10 cellular contexts compared by ENCODE assay signal in genomic region chr12:14841761-14842160, GRCh38. TPM values are rescaled to one million over a fixed set of nuclear protein-coding genes. Genes with fewer than 3 reads are reported as not detected.
A peak's percentile ranks its signal among the peaks of the same experiment; 100 is the strongest.
DNase-seq lines count a peak whose midpoint lies in the region; ATAC-seq, FAIRE-seq and TF ChIP-seq lines count a peak whose summit lies in the region.
"Had no signal": no experiment of that assay in that cellular context is flagged by ENCODE, and none has a peak within 500 bp of the region (broad histone marks: within the 10 kb centered on the region; RNA-seq: fewer than 3 reads in every experiment).

No MANE protein-coding gene starts in this region.

- peak overlapping the region; percentile 6 for H3K4me3 Mint-ChIP-seq in type B pancreatic cell
- H3K4me3 Mint-ChIP-seq: activated CD8-positive, alpha-beta T cell treated with anti-CD3 and anti-CD28 coated beads, Interleukin-2, amount 10 ng/mL, durations not matched to agents 7 days and 5 days; nephron had no signal

- peak; percentile 90 for FAIRE-seq in HepG2 (lab: Jason Lieb, UNC)

- DNase-seq in LHCN-M2 (ENCODE audit: low read depth) (peak; percentile 76), epithelial cell of esophagus (ENCODE audit: low read depth) (peak; percentile 78), HepG2 (ENCODE audit: low spot score) (peak; percentile 85), type B pancreatic cell (ENCODE audit: extremely low spot score, unreplicated experiment) (no peak), anterior cingulate cortex (lab: John Stamatoyannopoulos, UW) (no peak), SHP77 (lab: John Stamatoyannopoulos, UW) (no peak)
- DNase-seq: activated CD8-positive, alpha-beta T cell treated with anti-CD3 and anti-CD28 coated beads, Interleukin-2, amount 10 ng/mL, durations not matched to agents 7 days and 5 days had no signal

- peak; percentile 45 to 47; a peak in 3 of 4 replicates for TF ChIP-seq POLR2A in HepG2 (IDR thresholded peaks at IDR 0.05; ENCODE audit: insufficient read depth in 1 of 2, low read depth in 2 of 2, low read length in 2 of 2)

- H3K79me2 ChIP-seq in HepG2 (ENCODE audit: insufficient read depth, low read length): peaks cover 33% of the 10 kb centered on the region

- TF ChIP-seq CTCF in epithelial cell of esophagus (IDR thresholded peaks at IDR 0.05; ENCODE audit: insufficient read depth, low read depth, low read length, missing control alignments): no peak
- TF ChIP-seq CTCF in HepG2 (CRISPR knock-in tag; IDR thresholded peaks at IDR 0.05): no peak
- TF ChIP-seq CTCF in type B pancreatic cell (conservative IDR thresholded peaks at IDR 0.05): no peak

- WGBS in HepG2 (ENCODE audit: low lambda C conversion rate): 0% methylated on average over 3 of the region's 3 CpGs

- peak overlapping the region; percentile 34 for H2AFZ ChIP-seq in HepG2 (ENCODE audit: low read length)

- H3K9ac ChIP-seq in HepG2 (ENCODE audit: insufficient read depth, low read depth, low read length): peak overlapping the region; percentile 77

- H3K9me3 Mint-ChIP-seq in type B pancreatic cell: peaks cover 10% of the 10 kb centered on the region
- H3K9me3 Mint-ChIP-seq: nephron had no signal

- CTCF ChIA-PET in HepG2 (lab: Yijun Ruan, JAX; ENCODE audit: low intra/inter-chr PET ratio, low total read pairs): interaction anchor here (0.7 kb wide), 1 partner anchor 154 kb away, joined by 3 read pairs; no protein-coding TSS in a partner anchor

- no peaks in the 10 kb centered on the region for H4K20me1 ChIP-seq in HepG2 (ENCODE audit: insufficient read depth, low read length)

- H3K4me1 Mint-ChIP-seq in type B pancreatic cell (ENCODE audit: unreplicated experiment): no peaks in the 10 kb centered on the region

- peak overlapping the region; percentile 86 for H3K27ac ChIP-seq in HepG2 (ENCODE audit: extremely low read length, insufficient read depth, low read length)

- H3K4me3 ChIP-seq in epithelial cell of esophagus (ENCODE audit: low read length): no peak overlapping the region
- peak overlapping the region; percentile 73 to 86 (median 73) for H3K4me3 ChIP-seq in HepG2 (replicated peaks in 1 of 3; ENCODE audit: insufficient read depth in 1 of 3, low read depth in 2 of 3, low read length in 3 of 3)

- H3K4me1 ChIP-seq in HepG2 (ENCODE audit: insufficient read depth, low read length): peaks cover 70% of the 10 kb centered on the region

- POLR2A ChIA-PET in HepG2 (lab: Yijun Ruan, JAX): no interaction called here

- peaks cover 0 to 16% of the 10 kb centered on the region in 2 experiments; a peak in 2 of 5 replicates for H3K36me3 ChIP-seq in HepG2 (replicated peaks in 1 of 2; ENCODE audit: control insufficient read depth in 1 of 2, insufficient read depth in 2 of 2, low read length in 2 of 2)

- H3K27me3 ChIP-seq in HepG2 (ENCODE audit: control insufficient read depth in 1 of 2, insufficient read depth in 2 of 2, low read length in 2 of 2): no peaks in the 10 kb centered on the region; a peak in 1 of 5 replicates

- intact Hi-C loops in HepG2 (cut with micrococcal nuclease; ENCODE audit: unreplicated experiment): loop anchor here (2.0 kb wide), 2 partner anchors 39 to 71 kb away; partner anchors contain the start of genes C12orf60 and WBP11

- no TSS peak for BruUV-seq in HepG2 (replicated peaks; lab: Mats Ljungman, UMichigan)

- in situ Hi-C loops in HepG2 (cut with HindIII; ENCODE audit: extremely low pct_ligation_motif_present, low pct_unique_long_range_greater_than_20kb): loop anchor here (5.0 kb wide), 1 partner anchor 156 kb away; no protein-coding TSS in a partner anchor

- no peaks in the 10 kb centered on the region for H3K9me3 ChIP-seq in HepG2 (ENCODE audit: low read length)

- TF ChIP-seq RAD21 in HepG2 (CRISPR knock-in tag; IDR thresholded peaks at IDR 0.05): no peak

- TF ChIP-seq EP300 in HepG2 (IDR thresholded peaks at IDR 0.05; ENCODE audit: low read depth in 2 of 2, low read length in 2 of 2): no peak
- TF ChIP-seq EP300 in HepG2 (CRISPR knock-in tag; IDR thresholded peaks at IDR 0.05; ENCODE audit: borderline replicate concordance): no peak

- no peak overlapping the region for H3K27ac Mint-ChIP-seq in type B pancreatic cell
- H3K27ac Mint-ChIP-seq: activated CD8-positive, alpha-beta T cell treated with anti-CD3 and anti-CD28 coated beads, Interleukin-2, amount 10 ng/mL, durations not matched to agents 7 days and 5 days; nephron had no signal

- peak overlapping the region; percentile 98 for H3K4me2 ChIP-seq in HepG2 (ENCODE audit: low read depth, low read length)

- H3K36me3 Mint-ChIP-seq in type B pancreatic cell: peaks cover 5% of the 10 kb centered on the region

- peaks cover 4% of the 10 kb centered on the region for H3K27me3 Mint-ChIP-seq in type B pancreatic cell

- ATAC-seq in HepG2: peak; percentile 84
- ATAC-seq in HG02642 (IDR thresholded peaks at IDR 0.05; ENCODE audit: poor library complexity, unreplicated experiment): no peak
- ATAC-seq in HG03457 (IDR thresholded peaks at IDR 0.05; ENCODE audit: unreplicated experiment): no peak
- ATAC-seq: activated CD8-positive, alpha-beta T cell treated with anti-CD3 and anti-CD28 coated beads, Interleukin-2, amount 10 ng/mL, durations not matched to agents 7 days and 5 days had no signal

RNA-seq across cellular contexts. Expression of gene ART4, which starts 1.6 kb away (rescaled TPM):
- total RNA-seq in LHCN-M2 (2014; rRNA removed): not detected in 2 replicates
- polyA plus RNA-seq in LHCN-M2 (2012): not detected
- total RNA-seq in HepG2 (2016; rRNA removed; fragmentation: Illumina TruSeq; extraction: Trizol): 12.0 and 20.3 TPM in 2 replicates
- 2.1 and 3.7 TPM in 2 replicates for total RNA-seq in HepG2 (2016; cell fraction: cytosol; rRNA removed; fragmentation: Illumina TruSeq; extraction: Trizol; ENCODE audit: low read depth)
- total RNA-seq in HepG2 (2016; cell fraction: insoluble cytoplasmic fraction; rRNA removed; fragmentation: Illumina TruSeq; extraction: Trizol): 14.3 and 18.9 TPM in 2 replicates
- 6.7 and 6.9 TPM in 2 replicates for total RNA-seq in HepG2 (2016; cell fraction: membrane; rRNA removed; fragmentation: Illumina TruSeq; extraction: Trizol)
- 20.5 and 23.4 TPM in 2 replicates for total RNA-seq in HepG2 (2016; cell fraction: nucleus; rRNA removed; fragmentation: Illumina TruSeq; extraction: Trizol)
- polyA plus RNA-seq in HepG2 (2011; rRNA removed): 15.9 and 17.6 TPM in 2 replicates
- 14.2 and 16.4 TPM in 2 replicates for polyA plus RNA-seq in HepG2 (2011; cell fraction: cytosol; rRNA removed)
- polyA plus RNA-seq in HepG2 (2011; cell fraction: nucleus; rRNA removed): 8.0 and 8.2 TPM in 2 replicates
- 5.3 and 10.8 TPM in 2 replicates for polyA plus RNA-seq in HepG2 (2012)
- polyA plus RNA-seq in HepG2 (2016; cell fraction: cytosol; fragmentation: Illumina TruSeq; extraction: Trizol; ENCODE audit: low read depth): 0.87 and 1.2 TPM in 2 replicates
- polyA plus RNA-seq in HepG2 (2016; cell fraction: insoluble cytoplasmic fraction; fragmentation: Illumina TruSeq; extraction: Trizol; ENCODE audit: low read depth): 8.3 and 8.9 TPM in 2 replicates
- polyA plus RNA-seq in HepG2 (2016; cell fraction: membrane; fragmentation: Illumina TruSeq; extraction: Trizol; ENCODE audit: low read depth): 2.2 and 2.3 TPM in 2 replicates
- 13.4 and 17.8 TPM in 2 replicates for polyA plus RNA-seq in HepG2 (2016; cell fraction: nucleus; fragmentation: Illumina TruSeq; extraction: Trizol; ENCODE audit: insufficient read depth, low read depth)
- 29.3 TPM in 1 of 2 replicates, not detected in the other for polyA minus RNA-seq in HepG2 (2011; rRNA and poly(A)+ RNA removed; ENCODE audit: low replicate concordance)
- polyA minus RNA-seq in HepG2 (2011; cell fraction: cytosol; rRNA and poly(A)+ RNA removed): 9.1 and 10.9 TPM in 2 replicates
- polyA minus RNA-seq in HepG2 (2011; cell fraction: nucleus; rRNA and poly(A)+ RNA removed): 35.9 and 36.7 TPM in 2 replicates
- total RNA-seq in type B pancreatic cell (ENCODE audit: low replicate concordance): 0.22 and 0.81 TPM in 2 replicates
- total RNA-seq: activated CD8-positive, alpha-beta T cell treated with anti-CD3 and anti-CD28 coated beads, Interleukin-2, amount 10 ng/mL, durations not matched to agents 7 days and 5 days had no signal

RNA-seq across cellular contexts. Expression of gene SMCO3, which starts 27.8 kb away (rescaled TPM):
- total RNA-seq in LHCN-M2 (2014; rRNA removed): not detected in 2 replicates
- 0.05 TPM for polyA plus RNA-seq in LHCN-M2 (2012)
- 0.11 and 0.42 TPM in 2 replicates for total RNA-seq in HepG2 (2016; rRNA removed; fragmentation: Illumina TruSeq; extraction: Trizol)
- not detected in 2 replicates for total RNA-seq in HepG2 (2016; cell fraction: cytosol; rRNA removed; fragmentation: Illumina TruSeq; extraction: Trizol; ENCODE audit: low read depth)
- total RNA-seq in HepG2 (2016; cell fraction: insoluble cytoplasmic fraction; rRNA removed; fragmentation: Illumina TruSeq; extraction: Trizol): 0.25 and 0.30 TPM in 2 replicates
- 0.09 TPM in 1 of 2 replicates, not detected in the other for total RNA-seq in HepG2 (2016; cell fraction: membrane; rRNA removed; fragmentation: Illumina TruSeq; extraction: Trizol)
- total RNA-seq in HepG2 (2016; cell fraction: nucleus; rRNA removed; fragmentation: Illumina TruSeq; extraction: Trizol): 0.65 and 0.78 TPM in 2 replicates
- polyA plus RNA-seq in HepG2 (2011; rRNA removed): 0.14 and 0.29 TPM in 2 replicates
- 0.07 and 0.18 TPM in 2 replicates for polyA plus RNA-seq in HepG2 (2011; cell fraction: cytosol; rRNA removed)
- 0.10 and 0.26 TPM in 2 replicates for polyA plus RNA-seq in HepG2 (2011; cell fraction: nucleus; rRNA removed)
- 0.31 and 0.62 TPM in 2 replicates for polyA plus RNA-seq in HepG2 (2012)
- polyA plus RNA-seq in HepG2 (2016; cell fraction: cytosol; fragmentation: Illumina TruSeq; extraction: Trizol; ENCODE audit: low read depth): 0.05 TPM in 1 of 2 replicates, not detected in the other
- 0.11 and 0.22 TPM in 2 replicates for polyA plus RNA-seq in HepG2 (2016; cell fraction: insoluble cytoplasmic fraction; fragmentation: Illumina TruSeq; extraction: Trizol; ENCODE audit: low read depth)
- polyA plus RNA-seq in HepG2 (2016; cell fraction: membrane; fragmentation: Illumina TruSeq; extraction: Trizol; ENCODE audit: low read depth): not detected in 2 replicates
- 0.64 and 0.79 TPM in 2 replicates for polyA plus RNA-seq in HepG2 (2016; cell fraction: nucleus; fragmentation: Illumina TruSeq; extraction: Trizol; ENCODE audit: insufficient read depth, low read depth)
- polyA minus RNA-seq in HepG2 (2011; rRNA and poly(A)+ RNA removed; ENCODE audit: low replicate concordance): not detected in 2 replicates
- 0.30 TPM in 1 of 2 replicates, not detected in the other for polyA minus RNA-seq in HepG2 (2011; cell fraction: cytosol; rRNA and poly(A)+ RNA removed)
- polyA minus RNA-seq in HepG2 (2011; cell fraction: nucleus; rRNA and poly(A)+ RNA removed): 1.6 and 2.1 TPM in 2 replicates
- total RNA-seq in type B pancreatic cell (ENCODE audit: low replicate concordance): not detected in 2 replicates
- total RNA-seq: activated CD8-positive, alpha-beta T cell treated with anti-CD3 and anti-CD28 coated beads, Interleukin-2, amount 10 ng/mL, durations not matched to agents 7 days and 5 days had no signal

RNA-seq across cellular contexts. Expression of gene C12orf60, which starts 38.3 kb away (rescaled TPM):
- total RNA-seq in LHCN-M2 (2014; rRNA removed): 1.5 and 3.2 TPM in 2 replicates
- 0.68 TPM for polyA plus RNA-seq in LHCN-M2 (2012)
- 1.4 and 2.3 TPM in 2 replicates for total RNA-seq in HepG2 (2016; rRNA removed; fragmentation: Illumina TruSeq; extraction: Trizol)
- 0.20 and 0.35 TPM in 2 replicates for total RNA-seq in HepG2 (2016; cell fraction: cytosol; rRNA removed; fragmentation: Illumina TruSeq; extraction: Trizol; ENCODE audit: low read depth)
- total RNA-seq in HepG2 (2016; cell fraction: insoluble cytoplasmic fraction; rRNA removed; fragmentation: Illumina TruSeq; extraction: Trizol): 1.1 and 1.5 TPM in 2 replicates
- 0.96 and 1.1 TPM in 2 replicates for total RNA-seq in HepG2 (2016; cell fraction: membrane; rRNA removed; fragmentation: Illumina TruSeq; extraction: Trizol)
- total RNA-seq in HepG2 (2016; cell fraction: nucleus; rRNA removed; fragmentation: Illumina TruSeq; extraction: Trizol): 1.1 and 1.5 TPM in 2 replicates
- 0.55 and 0.69 TPM in 2 replicates for polyA plus RNA-seq in HepG2 (2011; rRNA removed)
- 0.48 and 0.67 TPM in 2 replicates for polyA plus RNA-seq in HepG2 (2011; cell fraction: cytosol; rRNA removed)
- polyA plus RNA-seq in HepG2 (2011; cell fraction: nucleus; rRNA removed): 0.16 and 0.23 TPM in 2 replicates
- polyA plus RNA-seq in HepG2 (2012): 1.2 and 1.5 TPM in 2 replicates
- polyA plus RNA-seq in HepG2 (2016; cell fraction: cytosol; fragmentation: Illumina TruSeq; extraction: Trizol; ENCODE audit: low read depth): 0.35 and 0.53 TPM in 2 replicates
- polyA plus RNA-seq in HepG2 (2016; cell fraction: insoluble cytoplasmic fraction; fragmentation: Illumina TruSeq; extraction: Trizol; ENCODE audit: low read depth): 1.7 and 2.0 TPM in 2 replicates
- polyA plus RNA-seq in HepG2 (2016; cell fraction: membrane; fragmentation: Illumina TruSeq; extraction: Trizol; ENCODE audit: low read depth): 0.50 and 0.56 TPM in 2 replicates
- 1.4 and 1.8 TPM in 2 replicates for polyA plus RNA-seq in HepG2 (2016; cell fraction: nucleus; fragmentation: Illumina TruSeq; extraction: Trizol; ENCODE audit: insufficient read depth, low read depth)
- 0.33 and 0.72 TPM in 2 replicates for polyA minus RNA-seq in HepG2 (2011; rRNA and poly(A)+ RNA removed; ENCODE audit: low replicate concordance)
- 0.49 and 0.53 TPM in 2 replicates for polyA minus RNA-seq in HepG2 (2011; cell fraction: cytosol; rRNA and poly(A)+ RNA removed)
- 0.37 and 0.52 TPM in 2 replicates for polyA minus RNA-seq in HepG2 (2011; cell fraction: nucleus; rRNA and poly(A)+ RNA removed)
- 1.9 and 2.7 TPM in 2 replicates for total RNA-seq in type B pancreatic cell (ENCODE audit: low replicate concordance)

RNA-seq across cellular contexts. Expression of gene WBP11, which starts 38.5 kb away (rescaled TPM):
- total RNA-seq in LHCN-M2 (2014; rRNA removed): 20.3 and 23.4 TPM in 2 replicates
- 22.9 TPM for polyA plus RNA-seq in LHCN-M2 (2012)
- 31.0 and 44.4 TPM in 2 replicates for total RNA-seq in HepG2 (2016; rRNA removed; fragmentation: Illumina TruSeq; extraction: Trizol)
- 6.5 and 7.2 TPM in 2 replicates for total RNA-seq in HepG2 (2016; cell fraction: cytosol; rRNA removed; fragmentation: Illumina TruSeq; extraction: Trizol; ENCODE audit: low read depth)
- 30.6 and 36.1 TPM in 2 replicates for total RNA-seq in HepG2 (2016; cell fraction: insoluble cytoplasmic fraction; rRNA removed; fragmentation: Illumina TruSeq; extraction: Trizol)
- total RNA-seq in HepG2 (2016; cell fraction: membrane; rRNA removed; fragmentation: Illumina TruSeq; extraction: Trizol): 24.9 and 28.2 TPM in 2 replicates
- total RNA-seq in HepG2 (2016; cell fraction: nucleus; rRNA removed; fragmentation: Illumina TruSeq; extraction: Trizol): 27.7 and 30.7 TPM in 2 replicates
- polyA plus RNA-seq in HepG2 (2011; rRNA removed): 6.6 and 7.6 TPM in 2 replicates
- polyA plus RNA-seq in HepG2 (2011; cell fraction: cytosol; rRNA removed): 3.2 and 3.3 TPM in 2 replicates
- 5.2 and 5.6 TPM in 2 replicates for polyA plus RNA-seq in HepG2 (2011; cell fraction: nucleus; rRNA removed)
- polyA plus RNA-seq in HepG2 (2012): 17.5 and 40.2 TPM in 2 replicates
- polyA plus RNA-seq in HepG2 (2016; cell fraction: cytosol; fragmentation: Illumina TruSeq; extraction: Trizol; ENCODE audit: low read depth): 10.8 and 13.6 TPM in 2 replicates
- 52.7 and 58.9 TPM in 2 replicates for polyA plus RNA-seq in HepG2 (2016; cell fraction: insoluble cytoplasmic fraction; fragmentation: Illumina TruSeq; extraction: Trizol; ENCODE audit: low read depth)
- 25.3 and 27.1 TPM in 2 replicates for polyA plus RNA-seq in HepG2 (2016; cell fraction: membrane; fragmentation: Illumina TruSeq; extraction: Trizol; ENCODE audit: low read depth)
- polyA plus RNA-seq in HepG2 (2016; cell fraction: nucleus; fragmentation: Illumina TruSeq; extraction: Trizol; ENCODE audit: insufficient read depth, low read depth): 39.7 and 45.9 TPM in 2 replicates
- 4.2 and 9.5 TPM in 2 replicates for polyA minus RNA-seq in HepG2 (2011; rRNA and poly(A)+ RNA removed; ENCODE audit: low replicate concordance)
- 9.1 and 10.0 TPM in 2 replicates for polyA minus RNA-seq in HepG2 (2011; cell fraction: cytosol; rRNA and poly(A)+ RNA removed)
- 26.1 and 28.3 TPM in 2 replicates for polyA minus RNA-seq in HepG2 (2011; cell fraction: nucleus; rRNA and poly(A)+ RNA removed)
- total RNA-seq in type B pancreatic cell (ENCODE audit: low replicate concordance): 86.3 and 134 TPM in 2 replicates

RNA-seq across cellular contexts. Expression of gene MGP, which starts 43.9 kb away (rescaled TPM):
- total RNA-seq in LHCN-M2 (2014; rRNA removed) (not detected in 2 replicates), HepG2 (2016; rRNA removed; fragmentation: Illumina TruSeq; extraction: Trizol) (not detected in 2 replicates), type B pancreatic cell (ENCODE audit: low replicate concordance) (5.4 and 41.1 TPM in 2 replicates)
- polyA plus RNA-seq in LHCN-M2 (2012): not detected
- not detected in 2 replicates for total RNA-seq in HepG2 (2016; cell fraction: cytosol; rRNA removed; fragmentation: Illumina TruSeq; extraction: Trizol; ENCODE audit: low read depth)
- not detected in 2 replicates for total RNA-seq in HepG2 (2016; cell fraction: insoluble cytoplasmic fraction; rRNA removed; fragmentation: Illumina TruSeq; extraction: Trizol)
- total RNA-seq in HepG2 (2016; cell fraction: membrane; rRNA removed; fragmentation: Illumina TruSeq; extraction: Trizol): not detected in 2 replicates
- total RNA-seq in HepG2 (2016; cell fraction: nucleus; rRNA removed; fragmentation: Illumina TruSeq; extraction: Trizol): not detected in 2 replicates
- polyA plus RNA-seq in HepG2 (2011; rRNA removed): not detected in 2 replicates
- not detected in 2 replicates for polyA plus RNA-seq in HepG2 (2011; cell fraction: cytosol; rRNA removed)
- not detected in 2 replicates for polyA plus RNA-seq in HepG2 (2011; cell fraction: nucleus; rRNA removed)
- not detected in 2 replicates for polyA plus RNA-seq in HepG2 (2012)
- not detected in 2 replicates for polyA plus RNA-seq in HepG2 (2016; cell fraction: cytosol; fragmentation: Illumina TruSeq; extraction: Trizol; ENCODE audit: low read depth)
- not detected in 2 replicates for polyA plus RNA-seq in HepG2 (2016; cell fraction: insoluble cytoplasmic fraction; fragmentation: Illumina TruSeq; extraction: Trizol; ENCODE audit: low read depth)
- not detected in 2 replicates for polyA plus RNA-seq in HepG2 (2016; cell fraction: membrane; fragmentation: Illumina TruSeq; extraction: Trizol; ENCODE audit: low read depth)
- not detected in 2 replicates for polyA plus RNA-seq in HepG2 (2016; cell fraction: nucleus; fragmentation: Illumina TruSeq; extraction: Trizol; ENCODE audit: insufficient read depth, low read depth)
- polyA minus RNA-seq in HepG2 (2011; rRNA and poly(A)+ RNA removed; ENCODE audit: low replicate concordance): not detected in 2 replicates
- not detected in 2 replicates for polyA minus RNA-seq in HepG2 (2011; cell fraction: cytosol; rRNA and poly(A)+ RNA removed)
- not detected in 2 replicates for polyA minus RNA-seq in HepG2 (2011; cell fraction: nucleus; rRNA and poly(A)+ RNA removed)

Comparison
In these comparisons a context has a peak if more than half of its experiments do, and no peak if none do; other contexts are left out.
1. DNase-seq: peak in LHCN-M2 (single experiment), epithelial cell of esophagus (single experiment) and HepG2 (single experiment); none in type B pancreatic cell (single experiment), anterior cingulate cortex (0 of 58) and SHP77 (0 of 2).